12 cellular contexts compared by ENCODE assay signal in the genomic region with DNA sequence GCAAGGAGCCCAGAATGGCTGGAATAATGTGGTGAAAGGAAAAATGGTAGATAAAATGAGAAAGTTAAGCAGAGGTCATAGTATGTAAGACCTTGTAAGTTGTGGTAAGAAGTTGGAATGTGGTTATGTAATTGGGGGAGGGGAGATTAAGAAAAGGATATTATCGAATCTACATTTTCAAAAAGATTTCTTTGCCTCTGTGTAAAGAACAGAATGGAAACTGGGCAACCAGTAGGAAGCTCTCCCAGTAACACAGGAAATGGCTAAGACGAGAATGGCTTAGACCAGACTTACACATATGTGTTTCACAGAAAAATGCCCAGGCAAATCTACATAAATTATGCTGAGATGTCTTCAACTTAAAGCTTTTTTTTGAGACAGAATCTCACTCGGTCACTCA. TPM values are rescaled to one million over a fixed set of nuclear protein-coding genes. Genes with fewer than 3 reads are reported as not detected.
DNase-seq lines count a peak whose midpoint lies in the region; ATAC-seq, FAIRE-seq and TF ChIP-seq lines count a peak whose summit lies in the region.
"Had no signal": no experiment of that assay in that cellular context is flagged by ENCODE, and none has a peak within 500 bp of the region (broad histone marks: within the 10 kb centered on the region; RNA-seq: fewer than 3 reads in every experiment).

No MANE protein-coding gene starts in this region.

- peak overlapping the region; percentile 35 for H2BK5ac ChIP-seq in trophoblast cell (ENCODE audit: low read depth, low read length, poor library complexity)

- H3K36me3 Mint-ChIP-seq in activated CD4-positive, alpha-beta T cell treated with anti-CD3 and anti-CD28 coated beads for 36 hours (ENCODE audit: low read depth), result peaks cover 12% of the 10 kb centered on the region
- no peaks in the 10 kb centered on the region for H3K36me3 Mint-ChIP-seq in astrocyte (ENCODE audit: low read depth, unreplicated experiment)

- peak overlapping the region; percentile 80 for H3K4ac ChIP-seq in trophoblast cell (ENCODE audit: low read depth, low read length)

- POLR2A ChIA-PET in activated CD4-positive, alpha-beta T cell treated with anti-CD3 and anti-CD28 coated beads for 36 hours (lab: Charles Lee), result interaction anchor here (1.8 kb wide), 1 partner anchor 11 kb away, joined by 7 read pairs; no protein-coding TSS in a partner anchor

- no peak for DNase-seq in activated CD4-positive, alpha-beta T cell treated with anti-CD3 and anti-CD28 coated beads for 36 hours
- no peak for DNase-seq in activated CD4-positive, alpha-beta T cell treated with anti-CD3 and anti-CD28 coated beads for 4 hours
- DNase-seq in MV-4-11 (lab: John Stamatoyannopoulos, UW), result peak; percentile 38
- peak; percentile 57 for DNase-seq in astrocyte (ENCODE audit: low read depth)
- DNase-seq in trophoblast cell, result no peak
- DNase-seq in mucosa of gallbladder (ENCODE audit: low spot score), result no peak
- no peak for DNase-seq in hepatocyte (ENCODE audit: low spot score)
- DNase-seq: NCI-H446, SHP77 treated with DMSO at 0.1 percent for 48 hours, transverse colon had no signal

- H3K79me2 ChIP-seq in astrocyte (ENCODE audit: insufficient read depth, low read length) (peaks cover 98% of the 10 kb centered on the region), trophoblast cell (ENCODE audit: control insufficient read depth, insufficient read depth, low read length, poor library complexity) (peaks cover 12% of the 10 kb centered on the region), hepatocyte (peaks cover 99% of the 10 kb centered on the region)

- H4K20me1 ChIP-seq in astrocyte (ENCODE audit: insufficient read depth, low read length) (peaks cover 71% of the 10 kb centered on the region), hepatocyte (ENCODE audit: insufficient read depth, poor library complexity, severe bottlenecking) (peaks cover 34% of the 10 kb centered on the region)

- CTCF ChIA-PET in activated CD4-positive, alpha-beta T cell treated with anti-CD3 and anti-CD28 coated beads for 36 hours (lab: Charles Lee), result interaction anchor here (1.1 to 3.4 kb wide), 3 partner anchors 10 to 22 kb away, joined by 3 to 16 read pairs (median 3); no protein-coding TSS in a partner anchor

- H3K27me3 Mint-ChIP-seq in activated CD4-positive, alpha-beta T cell treated with anti-CD3 and anti-CD28 coated beads for 36 hours, result no peaks in the 10 kb centered on the region
- H3K27me3 Mint-ChIP-seq in astrocyte (ENCODE audit: low read depth, unreplicated experiment), result no peaks in the 10 kb centered on the region

- peaks cover 9% of the 10 kb centered on the region for H3K4me1 ChIP-seq in astrocyte (ENCODE audit: insufficient read depth, low read length)
- H3K4me1 ChIP-seq in trophoblast cell (ENCODE audit: control insufficient read depth in 1 of 2, insufficient read depth in 2 of 2, low read length in 2 of 2), result peaks cover 7% of the 10 kb centered on the region in 2 experiments
- no peaks in the 10 kb centered on the region for H3K4me1 ChIP-seq in hepatocyte (ENCODE audit: insufficient read depth)
- H3K4me1 ChIP-seq: gastroesophageal sphincter had no signal

- no peak overlapping the region for H4K12ac ChIP-seq in trophoblast cell (ENCODE audit: low read depth, low read length)

- H2BK120ac ChIP-seq in trophoblast cell (ENCODE audit: insufficient read depth, low read length, poor library complexity), result no peak overlapping the region

- no peaks in the 10 kb centered on the region for H3K9me2 ChIP-seq in hepatocyte (replicated peaks; ENCODE audit: insufficient read depth)

- no peak overlapping the region for H2BK12ac ChIP-seq in trophoblast cell (ENCODE audit: low read length)

- no peak overlapping the region for H2AK5ac ChIP-seq in trophoblast cell (ENCODE audit: low read length)

- no peak overlapping the region for H3K14ac ChIP-seq in trophoblast cell (ENCODE audit: low read length)

- no peak overlapping the region for H2AFZ ChIP-seq in astrocyte (ENCODE audit: low read depth, low read length)
- H2AFZ ChIP-seq in trophoblast cell (ENCODE audit: insufficient read depth, low read length, poor library complexity), result no peak overlapping the region
- H2AFZ ChIP-seq in hepatocyte, result no peak overlapping the region

- no peak for TF ChIP-seq CTCF in astrocyte (IDR thresholded peaks at IDR 0.05; ENCODE audit: insufficient read depth, low read depth, low read length)
- no peak for TF ChIP-seq CTCF in hepatocyte (IDR thresholded peaks at IDR 0.05; ENCODE audit: poor library complexity)

- H3K27ac ChIP-seq in astrocyte (ENCODE audit: low read depth, low read length), result no peak overlapping the region
- H3K27ac ChIP-seq in trophoblast cell (ENCODE audit: low read depth, low read length), result no peak overlapping the region
- H3K27ac ChIP-seq in hepatocyte, result no peak overlapping the region
- H3K27ac ChIP-seq: gastroesophageal sphincter, transverse colon had no signal

- peak overlapping the region; percentile 71 for H3K18ac ChIP-seq in trophoblast cell (ENCODE audit: low read length)

- no peaks in the 10 kb centered on the region for H3K36me3 ChIP-seq in astrocyte (ENCODE audit: insufficient read depth, low read length)
- no peaks in the 10 kb centered on the region for H3K36me3 ChIP-seq in trophoblast cell (ENCODE audit: control insufficient read depth in 1 of 2, insufficient read depth in 2 of 2, low read length in 2 of 2)
- H3K36me3 ChIP-seq in hepatocyte (replicated peaks; ENCODE audit: insufficient read depth, low read depth), result no peaks in the 10 kb centered on the region
- H3K36me3 ChIP-seq: gastroesophageal sphincter, transverse colon had no signal

- intact Hi-C loops in activated CD4-positive, alpha-beta T cell treated with anti-CD3 and anti-CD28 coated beads for 36 hours (cut with DNase I, micrococcal nuclease), result no loop called here

- H3K4me3 Mint-ChIP-seq in activated CD4-positive, alpha-beta T cell treated with anti-CD3 and anti-CD28 coated beads for 36 hours, result no peak overlapping the region
- no peak overlapping the region for H3K4me3 Mint-ChIP-seq in astrocyte (ENCODE audit: unreplicated experiment)

- no peaks in the 10 kb centered on the region for H3K27me3 ChIP-seq in astrocyte (ENCODE audit: insufficient read depth, low read length)
- no peaks in the 10 kb centered on the region for H3K27me3 ChIP-seq in trophoblast cell (ENCODE audit: insufficient read depth, low read length)
- no peaks in the 10 kb centered on the region for H3K27me3 ChIP-seq in hepatocyte
- H3K27me3 ChIP-seq: gastroesophageal sphincter, transverse colon had no signal

- H3K9me3 ChIP-seq in astrocyte (ENCODE audit: insufficient read depth, low read depth, low read length), result no peaks in the 10 kb centered on the region
- H3K9me3 ChIP-seq in trophoblast cell (ENCODE audit: insufficient read depth, low read depth, low read length), result no peaks in the 10 kb centered on the region
- H3K9me3 ChIP-seq in hepatocyte (ENCODE audit: low read depth), result no peaks in the 10 kb centered on the region
- H3K9me3 ChIP-seq: gastroesophageal sphincter, transverse colon had no signal

- ATAC-seq in activated CD4-positive, alpha-beta T cell treated with anti-CD3 and anti-CD28 coated beads for 36 hours, result peak; percentile 58
- ATAC-seq in HG02571 (IDR thresholded peaks at IDR 0.05; ENCODE audit: unreplicated experiment), result no peak
- ATAC-seq: gastroesophageal sphincter had no signal

- H3K9me3 Mint-ChIP-seq in activated CD4-positive, alpha-beta T cell treated with anti-CD3 and anti-CD28 coated beads for 36 hours (ENCODE audit: low read depth), result no peaks in the 10 kb centered on the region
- H3K9me3 Mint-ChIP-seq in astrocyte (ENCODE audit: unreplicated experiment), result no peaks in the 10 kb centered on the region

- peaks cover 58% of the 10 kb centered on the region for H3K4me1 Mint-ChIP-seq in activated CD4-positive, alpha-beta T cell treated with anti-CD3 and anti-CD28 coated beads for 36 hours
- peaks cover 24% of the 10 kb centered on the region for H3K4me1 Mint-ChIP-seq in astrocyte (ENCODE audit: low read depth, unreplicated experiment)

- H3K23ac ChIP-seq in trophoblast cell (ENCODE audit: low read length), result no peak overlapping the region

- 100% methylated on average over 1 of the region's 3 CpGs for WGBS in trophoblast cell (ENCODE audit: extremely low coverage, insufficient coverage, insufficient read length)
- 87% methylated on average over 3 of the region's 3 CpGs for WGBS in hepatocyte (ENCODE audit: low lambda C conversion rate, missing lambda C conversion rate)

- H3K9ac ChIP-seq in astrocyte (ENCODE audit: low read length) (no peak overlapping the region), trophoblast cell (ENCODE audit: low read length) (no peak overlapping the region)

- peak overlapping the region; percentile 43 for H3K4me2 ChIP-seq in astrocyte (ENCODE audit: low read length)
- H3K4me2 ChIP-seq in trophoblast cell (ENCODE audit: low read length), result no peak overlapping the region
- H3K4me2 ChIP-seq in hepatocyte, result no peak overlapping the region

- no peak overlapping the region for H4K91ac ChIP-seq in trophoblast cell (ENCODE audit: low read depth, low read length)

- H4K8ac ChIP-seq in trophoblast cell (ENCODE audit: low read depth, low read length), result peak overlapping the region; percentile 49

- peak overlapping the region; percentile 8 for H3K27ac Mint-ChIP-seq in activated CD4-positive, alpha-beta T cell treated with anti-CD3 and anti-CD28 coated beads for 36 hours
- peak overlapping the region; percentile 43 for H3K27ac Mint-ChIP-seq in astrocyte (ENCODE audit: unreplicated experiment)

- H3K79me1 ChIP-seq in trophoblast cell (ENCODE audit: low read length), result peaks cover 5% of the 10 kb centered on the region

- FAIRE-seq in astrocyte (lab: Jason Lieb, UNC), result no peak

- H3K4me3 ChIP-seq in astrocyte (ENCODE audit: insufficient read depth, low read depth, low read length) (no peak overlapping the region), trophoblast cell (ENCODE audit: low read depth, low read length) (no peak overlapping the region), hepatocyte (no peak overlapping the region)
- H3K4me3 ChIP-seq: gastroesophageal sphincter, transverse colon had no signal

RNA-seq across cellular contexts. Expression of gene MEMO1, which starts 13.2 kb away (rescaled TPM):
- total RNA-seq in activated CD4-positive, alpha-beta T cell treated with anti-CD3 and anti-CD28 coated beads for 36 hours, result 10 to 100 TPM; 49.8 to 53.5 TPM
- 59.7 and 65.2 TPM in 2 replicates for total RNA-seq in astrocyte
- 34.5 and 36.0 TPM in 2 replicates for polyA plus RNA-seq in trophoblast cell (2013)
- 31.5 TPM for total RNA-seq in mucosa of gallbladder
- total RNA-seq in hepatocyte, result 26.0 and 58.8 TPM in 2 replicates
- 35.1 and 43.9 TPM in 2 replicates for polyA plus RNA-seq in hepatocyte

RNA-seq across cellular contexts. Expression of gene DPY30, which starts 42.0 kb away (rescaled TPM):
- total RNA-seq in activated CD4-positive, alpha-beta T cell treated with anti-CD3 and anti-CD28 coated beads for 36 hours, result 10 to 100 TPM; 74.2 to 78.6 TPM
- total RNA-seq in astrocyte (63.7 and 71.1 TPM in 2 replicates), mucosa of gallbladder (65.1 TPM), hepatocyte (108 and 120 TPM in 2 replicates)
- 161 and 163 TPM in 2 replicates for polyA plus RNA-seq in trophoblast cell (2013)
- polyA plus RNA-seq in hepatocyte, result 117 and 121 TPM in 2 replicates

Comparison
In these comparisons a context has a peak if more than half of its experiments do, and no peak if none do; other contexts are left out.
1. DNase-seq: peak in MV-4-11 (single experiment) and astrocyte (single experiment); none in activated CD4-positive, alpha-beta T cell treated with anti-CD3 and anti-CD28 coated beads for 36 hours (single experiment), activated CD4-positive, alpha-beta T cell treated with anti-CD3 and anti-CD28 coated beads for 4 hours (0 of 2), trophoblast cell (0 of 2), mucosa of gallbladder (single experiment) and hepatocyte (single experiment).